In the genomic region with DNA sequence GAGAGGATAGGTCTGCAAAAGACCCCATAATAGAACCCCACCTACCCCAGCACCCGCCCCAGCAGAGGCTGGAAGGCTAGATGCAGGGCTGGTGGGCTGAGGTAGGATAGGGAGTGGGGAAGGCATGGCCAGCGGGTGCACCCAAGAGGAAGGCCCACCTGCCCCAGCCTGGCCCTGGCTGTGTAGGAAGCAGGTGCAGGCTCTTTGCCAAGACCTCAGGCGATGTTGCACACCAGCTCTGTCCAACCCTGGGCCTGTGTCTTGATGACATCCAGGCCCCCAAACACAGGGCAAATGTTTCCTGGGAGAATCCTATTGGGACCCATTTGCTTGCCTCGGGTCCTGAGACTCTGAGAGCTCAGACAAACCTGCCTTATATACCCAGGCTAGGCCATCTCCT, we compare ENCODE assay signal across 27 cellular contexts. TPM values are rescaled to one million over a fixed set of nuclear protein-coding genes. Genes with fewer than 3 reads are reported as not detected.
DNase-seq lines count a peak whose midpoint lies in the region; ATAC-seq and TF ChIP-seq lines count a peak whose summit lies in the region.
"Had no signal": no experiment of that assay in that cellular context is flagged by ENCODE, and none has a peak within 500 bp of the region (broad histone marks: within the 10 kb centered on the region; RNA-seq: fewer than 3 reads in every experiment).

No MANE protein-coding gene starts in this region.

- no peak overlapping the region for H3K4me3 ChIP-seq in ascending aorta
- H3K4me3 ChIP-seq: GM23248, HAP-1, SK-N-MC had no signal

- H3K4me3 Mint-ChIP-seq in activated T-cell treated with anti-CD3 and anti-CD28 coated beads, Interleukin-2, amount 50 U/mL, for 24 hours, result no peak overlapping the region
- H3K4me3 Mint-ChIP-seq: B cell; CD14-positive monocyte; CD8-positive, alpha-beta memory T cell; HFFc6 had no signal

- no peak overlapping the region for H3K27ac Mint-ChIP-seq in activated T-cell treated with anti-CD3 and anti-CD28 coated beads, Interleukin-2, amount 50 U/mL, for 24 hours
- H3K27ac Mint-ChIP-seq: B cell, HFFc6 had no signal

- H3K9me3 ChIP-seq in ascending aorta, result no peaks in the 10 kb centered on the region
- H3K9me3 ChIP-seq: HAP-1 had no signal

- H3K27me3 Mint-ChIP-seq in activated T-cell treated with anti-CD3 and anti-CD28 coated beads, Interleukin-2, amount 50 U/mL, for 24 hours, result no peaks in the 10 kb centered on the region
- H3K27me3 Mint-ChIP-seq: B cell; CD8-positive, alpha-beta memory T cell had no signal

- H3K4me1 Mint-ChIP-seq in activated T-cell treated with anti-CD3 and anti-CD28 coated beads, Interleukin-2, amount 50 U/mL, for 24 hours (ENCODE audit: low read depth), result no peaks in the 10 kb centered on the region
- H3K4me1 Mint-ChIP-seq: CD14-positive monocyte; CD8-positive, alpha-beta memory T cell had no signal

- no peak overlapping the region for H3K27ac ChIP-seq in ascending aorta
- H3K27ac ChIP-seq: GM23248, RWPE1, SK-N-MC had no signal

- no peaks in the 10 kb centered on the region for H3K27me3 ChIP-seq in ascending aorta

- DNase-seq in DMS79 treated with DMSO at 0.1 percent for 48 hours (lab: John Stamatoyannopoulos, UW), result peak; percentile 9
- DNase-seq in DMS79 (lab: John Stamatoyannopoulos, UW), result no peak
- DNase-seq in Right ventricle myocardium superior, result peak; percentile 31
- DNase-seq in Right ventricle myocardium inferior (ENCODE audit: missing footprints), result no peak
- no peak for DNase-seq in ascending aorta (ENCODE audit: low spot score in 2 of 2)
- no peak for DNase-seq in activated T-cell treated with anti-CD3 and anti-CD28 coated beads, Interleukin-2, amount 50 U/mL, for 24 hours
- DNase-seq: NCI-H1092 treated with DMSO at 0.1 percent for 48 hours, NCI-H1436 treated with DMSO at 0.1 percent for 48 hours, NCI-H187 treated with DMSO at 0.1 percent for 48 hours, NCI-H524 treated with DMSO at 0.1 percent for 48 hours, SIG-M5 had no signal

- intact Hi-C loops in Right ventricle myocardium superior (cut with DNase I) (no loop called here), Right ventricle myocardium inferior (cut with DNase I) (no loop called here), ascending aorta (cut with DNase I) (loop anchor here (1.0 kb wide), 1 partner anchor 46 kb away; no protein-coding TSS in a partner anchor)

- no peaks in the 10 kb centered on the region for H3K36me3 Mint-ChIP-seq in activated T-cell treated with anti-CD3 and anti-CD28 coated beads, Interleukin-2, amount 50 U/mL, for 24 hours (ENCODE audit: low read depth)
- H3K36me3 Mint-ChIP-seq: CD8-positive, alpha-beta memory T cell had no signal

- H3K9me3 Mint-ChIP-seq in activated T-cell treated with anti-CD3 and anti-CD28 coated beads, Interleukin-2, amount 50 U/mL, for 24 hours, result no peaks in the 10 kb centered on the region
- H3K9me3 Mint-ChIP-seq: CD14-positive monocyte; CD8-positive, alpha-beta memory T cell; HFFc6 had no signal

- no peak for TF ChIP-seq CTCF in ascending aorta (IDR thresholded peaks at IDR 0.05)

- ATAC-seq in Right ventricle myocardium superior (ENCODE audit: poor library complexity) (no peak), Right ventricle myocardium inferior (no peak), esophagus mucosa (peak; percentile 29)

- H3K36me3 ChIP-seq in ascending aorta, result no peaks in the 10 kb centered on the region
- H3K36me3 ChIP-seq: HAP-1 had no signal

- no peaks in the 10 kb centered on the region for H3K4me1 ChIP-seq in ascending aorta
- H3K4me1 ChIP-seq: HAP-1 had no signal

RNA-seq across cellular contexts. Expression of gene UNC119, which starts 12.2 kb away (rescaled TPM):
- 22.6 TPM for total RNA-seq in Right ventricle myocardium superior
- 22.2 TPM for total RNA-seq in Right ventricle myocardium inferior
- total RNA-seq in esophagus mucosa, result 19.2 TPM
- total RNA-seq in ascending aorta, result 33.8 TPM

RNA-seq across cellular contexts. Expression of gene PIGS, which starts 31.1 kb away (rescaled TPM):
- total RNA-seq in Right ventricle myocardium superior (33.4 TPM), Right ventricle myocardium inferior (41.1 TPM), esophagus mucosa (37.3 TPM), ascending aorta (44.6 TPM)

RNA-seq across cellular contexts. Expression of gene FOXN1, which starts 34.1 kb away (rescaled TPM):
- total RNA-seq in Right ventricle myocardium superior (not detected), Right ventricle myocardium inferior (not detected), esophagus mucosa (14.8 TPM), ascending aorta (not detected)
- total RNA-seq: B cell; Calu3; CD8-positive, alpha-beta memory T cell; Daoy; G401; GM23248; HepG2; HFFc6; HT1080; M059J; OCI-LY7 had no signal

RNA-seq across cellular contexts. Expression of gene ALDOC, which starts 36.5 kb away (rescaled TPM):
- total RNA-seq in Right ventricle myocardium superior (353 TPM), Right ventricle myocardium inferior (396 TPM), esophagus mucosa (24.9 TPM), ascending aorta (24.8 TPM)

RNA-seq across cellular contexts. Expression of gene SPAG5, which starts 58.6 kb away (rescaled TPM):
- total RNA-seq in Right ventricle myocardium superior (1.1 TPM), Right ventricle myocardium inferior (1.6 TPM), esophagus mucosa (24.3 TPM), ascending aorta (1.6 TPM)

Comparison
In these comparisons a context has a peak if more than half of its experiments do, and no peak if none do; other contexts are left out.
1. DNase-seq: peak in DMS79 treated with DMSO at 0.1 percent for 48 hours (single experiment) and Right ventricle myocardium superior (single experiment); none in DMS79 (single experiment), Right ventricle myocardium inferior (single experiment), ascending aorta (0 of 2) and activated T-cell treated with anti-CD3 and anti-CD28 coated beads, Interleukin-2, amount 50 U/mL, for 24 hours (single experiment).
2. RNA of gene FOXN1, which starts 34.1 kb away (total RNA-seq): 14.8 TPM in esophagus mucosa (single experiment); not detected in Right ventricle myocardium superior (single experiment), not detected in Right ventricle myocardium inferior (single experiment) and not detected in ascending aorta (single experiment); every median in the first group is over 10 times any median in the second.